In the genomic region with DNA sequence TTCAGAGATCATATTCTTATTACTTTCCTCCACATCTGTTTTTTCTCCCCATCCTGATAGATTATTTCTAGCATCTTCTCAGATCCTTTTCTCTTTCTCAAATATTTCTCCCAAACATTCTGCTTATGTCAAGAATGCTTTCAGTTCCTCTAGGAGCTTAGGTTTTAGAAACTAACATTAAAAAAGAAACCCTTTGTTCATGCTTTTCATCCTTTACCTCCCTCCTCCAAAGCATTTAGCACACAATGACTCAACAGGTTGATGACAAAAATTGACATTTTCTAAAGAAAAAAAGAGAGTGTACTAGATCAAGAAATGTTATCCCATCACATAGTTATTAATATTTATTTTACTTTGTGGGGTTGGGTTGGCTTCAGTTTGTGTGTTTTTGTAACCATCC, we compare ENCODE assay signal across 1 cellular context.
TF ChIP-seq lines count a peak whose summit lies in the region.

No MANE protein-coding gene starts in this region.

TF ChIP-seq in HepG2, 621 proteins besides CTCF, POLR2A, EP300 and RAD21 (continued from another document):
- TF ChIP-seq, protein P1, sequence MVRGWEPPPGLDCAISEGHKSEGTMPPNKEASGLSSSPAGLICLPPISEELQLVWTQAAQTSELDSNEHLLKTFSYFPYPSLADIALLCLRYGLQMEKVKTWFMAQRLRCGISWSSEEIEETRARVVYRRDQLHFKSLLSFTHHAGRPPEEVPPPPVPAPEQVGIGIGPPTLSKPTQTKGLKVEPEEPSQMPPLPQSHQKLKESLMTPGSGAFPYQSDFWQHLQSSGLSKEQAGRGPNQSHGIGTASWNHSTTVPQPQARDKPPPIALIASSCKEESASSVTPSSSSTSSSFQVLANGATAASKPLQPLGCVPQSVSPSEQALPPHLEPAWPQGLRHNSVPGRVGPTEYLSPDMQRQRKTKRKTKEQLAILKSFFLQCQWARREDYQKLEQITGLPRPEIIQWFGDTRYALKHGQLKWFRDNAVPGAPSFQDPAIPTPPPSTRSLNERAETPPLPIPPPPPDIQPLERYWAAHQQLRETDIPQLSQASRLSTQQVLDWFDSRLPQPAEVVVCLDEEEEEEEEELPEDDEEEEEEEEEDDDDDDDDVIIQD (CRISPR knock-in tag; IDR thresholded peaks at IDR 0.05; ENCODE audit: low read depth), result 0 out of 2 replicates have a peak, but pooled peaks have one; percentile 9
- TF ChIP-seq, protein P2, sequence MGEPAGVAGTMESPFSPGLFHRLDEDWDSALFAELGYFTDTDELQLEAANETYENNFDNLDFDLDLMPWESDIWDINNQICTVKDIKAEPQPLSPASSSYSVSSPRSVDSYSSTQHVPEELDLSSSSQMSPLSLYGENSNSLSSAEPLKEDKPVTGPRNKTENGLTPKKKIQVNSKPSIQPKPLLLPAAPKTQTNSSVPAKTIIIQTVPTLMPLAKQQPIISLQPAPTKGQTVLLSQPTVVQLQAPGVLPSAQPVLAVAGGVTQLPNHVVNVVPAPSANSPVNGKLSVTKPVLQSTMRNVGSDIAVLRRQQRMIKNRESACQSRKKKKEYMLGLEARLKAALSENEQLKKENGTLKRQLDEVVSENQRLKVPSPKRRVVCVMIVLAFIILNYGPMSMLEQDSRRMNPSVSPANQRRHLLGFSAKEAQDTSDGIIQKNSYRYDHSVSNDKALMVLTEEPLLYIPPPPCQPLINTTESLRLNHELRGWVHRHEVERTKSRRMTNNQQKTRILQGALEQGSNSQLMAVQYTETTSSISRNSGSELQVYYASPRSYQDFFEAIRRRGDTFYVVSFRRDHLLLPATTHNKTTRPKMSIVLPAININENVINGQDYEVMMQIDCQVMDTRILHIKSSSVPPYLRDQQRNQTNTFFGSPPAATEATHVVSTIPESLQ (CRISPR knock-in tag; conservative IDR thresholded peaks at IDR 0.05), result no peak
- TF ChIP-seq SRSF1 (optimal IDR thresholded peaks at IDR 0.05; ENCODE audit: low read depth, low read length), result no peak
